ENCODE assay signal across 1 cellular context in genomic region chr2:176085861-176086771, GRCh38.
A peak's percentile ranks its signal among the peaks of the same experiment; 100 is the strongest.
TF ChIP-seq lines count a peak whose summit lies in the region.

No MANE protein-coding gene starts in this region.

TF ChIP-seq in H1, 55 proteins besides CTCF, POLR2A, EP300 and RAD21:
- TF ChIP-seq HDAC2 (IDR thresholded peaks at IDR 0.05; ENCODE audit: borderline replicate concordance in 1 of 2, low read depth in 2 of 2, low read length in 2 of 2), result peak; percentile 13 to 71; a peak in 1 of 4 replicates
- TF ChIP-seq JUND (IDR thresholded peaks at IDR 0.05; ENCODE audit: low read length), result no peak
- TF ChIP-seq GTF2F1 (IDR thresholded peaks at IDR 0.05; ENCODE audit: borderline replicate concordance, low read depth, low read length), result no peak
- 0 out of 2 replicates have a peak, but pooled peaks have one; percentile 5 for TF ChIP-seq TCF12 (IDR thresholded peaks at IDR 0.05; ENCODE audit: low read depth, low read length)
- no peak for TF ChIP-seq BRCA1 (IDR thresholded peaks at IDR 0.05; ENCODE audit: low read depth, low read length)
- TF ChIP-seq RNF2 (IDR thresholded peaks at IDR 0.05; ENCODE audit: borderline replicate concordance, low read depth, low read length, missing control alignments, poor library complexity, severe bottlenecking), result peak; percentile 43
- TF ChIP-seq BACH1 (IDR thresholded peaks at IDR 0.05; ENCODE audit: low read length), result peak; percentile 65
- TF ChIP-seq CTBP2 (IDR thresholded peaks at IDR 0.05; ENCODE audit: borderline replicate concordance, insufficient read depth, insufficient read length, low read length), result peak; percentile 96
- 0 out of 2 replicates have a peak, but pooled peaks have one; percentile 10 for TF ChIP-seq SP1 (IDR thresholded peaks at IDR 0.05; ENCODE audit: low read depth, low read length)
- peak; percentile 52 for TF ChIP-seq EZH2 (IDR thresholded peaks at IDR 0.05; ENCODE audit: low read depth, low read length, severe bottlenecking)
- no peak for TF ChIP-seq CHD7 (IDR thresholded peaks at IDR 0.05; ENCODE audit: insufficient replicate concordance, low read length)
- TF ChIP-seq SUZ12 (IDR thresholded peaks at IDR 0.05; ENCODE audit: low read length), result peak; percentile 45
- peak; percentile 42; the same call in 1 of the 2 replicates for TF ChIP-seq RBBP5 (IDR thresholded peaks at IDR 0.05; ENCODE audit: borderline replicate concordance, low read depth, low read length)
- no peak for TF ChIP-seq KDM1A (IDR thresholded peaks at IDR 0.05; ENCODE audit: borderline replicate concordance, low read length)
- no peak for TF ChIP-seq MAX (IDR thresholded peaks at IDR 0.05)
